ENCODE assay signal across 1 cellular context in the genomic region with DNA sequence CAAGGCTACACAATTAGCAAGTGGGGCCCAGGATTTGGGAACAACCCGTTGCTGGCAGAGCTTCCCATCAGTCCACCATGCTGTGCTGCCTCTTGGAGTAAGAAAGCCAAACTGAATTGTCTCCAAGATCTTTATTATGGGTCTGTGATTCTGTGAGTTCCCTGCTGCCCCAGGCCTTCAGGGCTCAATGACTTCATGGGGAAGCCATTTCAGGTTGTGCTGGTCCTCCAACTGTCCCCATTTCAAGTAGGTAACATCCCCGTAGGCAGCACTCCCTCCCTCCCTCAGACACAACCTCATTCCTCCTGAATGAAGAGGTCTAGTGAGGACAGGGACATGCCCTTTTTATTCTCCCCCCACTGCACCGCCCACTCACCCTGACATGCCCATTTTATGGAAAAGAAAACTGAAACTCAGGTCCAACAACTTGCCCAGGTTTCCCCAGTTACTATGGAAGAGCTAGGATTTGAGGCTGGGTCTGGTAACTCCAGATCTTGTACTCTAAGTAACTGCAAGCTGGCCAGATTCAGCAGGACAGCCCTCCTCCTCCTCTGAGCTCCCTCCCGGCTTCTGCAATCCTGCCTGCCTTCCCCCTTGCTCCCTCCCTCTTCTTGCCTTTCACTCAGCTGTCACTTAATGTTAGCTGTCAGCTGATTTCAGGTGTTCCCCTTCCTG.
TF ChIP-seq lines count a peak whose summit lies in the region.

No MANE protein-coding gene starts in this region.

TF ChIP-seq in GM23338, 12 proteins besides CTCF, POLR2A, EP300 and RAD21:
- TF ChIP-seq ZNF331 (CRISPR knock-in tag; IDR thresholded peaks at IDR 0.05; ENCODE audit: low read depth) (no peak), JUNB (IDR thresholded peaks at IDR 0.05; ENCODE audit: unreplicated experiment) (no peak), STAT1 (IDR thresholded peaks at IDR 0.05; ENCODE audit: unreplicated experiment) (no peak), ZNF114 (CRISPR knock-in tag; IDR thresholded peaks at IDR 0.05) (no peak), EZH2 (IDR thresholded peaks at IDR 0.05; ENCODE audit: low read depth, unreplicated experiment) (no peak), CREB1 (CRISPR knock-in tag; IDR thresholded peaks at IDR 0.05; ENCODE audit: low read depth) (no peak), NANOG (IDR thresholded peaks at IDR 0.05; ENCODE audit: borderline replicate concordance) (no peak), POLR2AphosphoS5 (IDR thresholded peaks at IDR 0.05; ENCODE audit: low read depth) (no peak), EZH2phosphoT487 (IDR thresholded peaks at IDR 0.05; ENCODE audit: unreplicated experiment) (no peak)
- TF ChIP-seq, protein P1, sequence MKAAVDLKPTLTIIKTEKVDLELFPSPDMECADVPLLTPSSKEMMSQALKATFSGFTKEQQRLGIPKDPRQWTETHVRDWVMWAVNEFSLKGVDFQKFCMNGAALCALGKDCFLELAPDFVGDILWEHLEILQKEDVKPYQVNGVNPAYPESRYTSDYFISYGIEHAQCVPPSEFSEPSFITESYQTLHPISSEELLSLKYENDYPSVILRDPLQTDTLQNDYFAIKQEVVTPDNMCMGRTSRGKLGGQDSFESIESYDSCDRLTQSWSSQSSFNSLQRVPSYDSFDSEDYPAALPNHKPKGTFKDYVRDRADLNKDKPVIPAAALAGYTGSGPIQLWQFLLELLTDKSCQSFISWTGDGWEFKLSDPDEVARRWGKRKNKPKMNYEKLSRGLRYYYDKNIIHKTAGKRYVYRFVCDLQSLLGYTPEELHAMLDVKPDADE (IDR thresholded peaks at IDR 0.05), result no peak
- TF ChIP-seq, protein P2, sequence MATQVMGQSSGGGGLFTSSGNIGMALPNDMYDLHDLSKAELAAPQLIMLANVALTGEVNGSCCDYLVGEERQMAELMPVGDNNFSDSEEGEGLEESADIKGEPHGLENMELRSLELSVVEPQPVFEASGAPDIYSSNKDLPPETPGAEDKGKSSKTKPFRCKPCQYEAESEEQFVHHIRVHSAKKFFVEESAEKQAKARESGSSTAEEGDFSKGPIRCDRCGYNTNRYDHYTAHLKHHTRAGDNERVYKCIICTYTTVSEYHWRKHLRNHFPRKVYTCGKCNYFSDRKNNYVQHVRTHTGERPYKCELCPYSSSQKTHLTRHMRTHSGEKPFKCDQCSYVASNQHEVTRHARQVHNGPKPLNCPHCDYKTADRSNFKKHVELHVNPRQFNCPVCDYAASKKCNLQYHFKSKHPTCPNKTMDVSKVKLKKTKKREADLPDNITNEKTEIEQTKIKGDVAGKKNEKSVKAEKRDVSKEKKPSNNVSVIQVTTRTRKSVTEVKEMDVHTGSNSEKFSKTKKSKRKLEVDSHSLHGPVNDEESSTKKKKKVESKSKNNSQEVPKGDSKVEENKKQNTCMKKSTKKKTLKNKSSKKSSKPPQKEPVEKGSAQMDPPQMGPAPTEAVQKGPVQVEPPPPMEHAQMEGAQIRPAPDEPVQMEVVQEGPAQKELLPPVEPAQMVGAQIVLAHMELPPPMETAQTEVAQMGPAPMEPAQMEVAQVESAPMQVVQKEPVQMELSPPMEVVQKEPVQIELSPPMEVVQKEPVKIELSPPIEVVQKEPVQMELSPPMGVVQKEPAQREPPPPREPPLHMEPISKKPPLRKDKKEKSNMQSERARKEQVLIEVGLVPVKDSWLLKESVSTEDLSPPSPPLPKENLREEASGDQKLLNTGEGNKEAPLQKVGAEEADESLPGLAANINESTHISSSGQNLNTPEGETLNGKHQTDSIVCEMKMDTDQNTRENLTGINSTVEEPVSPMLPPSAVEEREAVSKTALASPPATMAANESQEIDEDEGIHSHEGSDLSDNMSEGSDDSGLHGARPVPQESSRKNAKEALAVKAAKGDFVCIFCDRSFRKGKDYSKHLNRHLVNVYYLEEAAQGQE (IDR thresholded peaks at IDR 0.05; ENCODE audit: unreplicated experiment), result no peak
- TF ChIP-seq, protein P3, sequence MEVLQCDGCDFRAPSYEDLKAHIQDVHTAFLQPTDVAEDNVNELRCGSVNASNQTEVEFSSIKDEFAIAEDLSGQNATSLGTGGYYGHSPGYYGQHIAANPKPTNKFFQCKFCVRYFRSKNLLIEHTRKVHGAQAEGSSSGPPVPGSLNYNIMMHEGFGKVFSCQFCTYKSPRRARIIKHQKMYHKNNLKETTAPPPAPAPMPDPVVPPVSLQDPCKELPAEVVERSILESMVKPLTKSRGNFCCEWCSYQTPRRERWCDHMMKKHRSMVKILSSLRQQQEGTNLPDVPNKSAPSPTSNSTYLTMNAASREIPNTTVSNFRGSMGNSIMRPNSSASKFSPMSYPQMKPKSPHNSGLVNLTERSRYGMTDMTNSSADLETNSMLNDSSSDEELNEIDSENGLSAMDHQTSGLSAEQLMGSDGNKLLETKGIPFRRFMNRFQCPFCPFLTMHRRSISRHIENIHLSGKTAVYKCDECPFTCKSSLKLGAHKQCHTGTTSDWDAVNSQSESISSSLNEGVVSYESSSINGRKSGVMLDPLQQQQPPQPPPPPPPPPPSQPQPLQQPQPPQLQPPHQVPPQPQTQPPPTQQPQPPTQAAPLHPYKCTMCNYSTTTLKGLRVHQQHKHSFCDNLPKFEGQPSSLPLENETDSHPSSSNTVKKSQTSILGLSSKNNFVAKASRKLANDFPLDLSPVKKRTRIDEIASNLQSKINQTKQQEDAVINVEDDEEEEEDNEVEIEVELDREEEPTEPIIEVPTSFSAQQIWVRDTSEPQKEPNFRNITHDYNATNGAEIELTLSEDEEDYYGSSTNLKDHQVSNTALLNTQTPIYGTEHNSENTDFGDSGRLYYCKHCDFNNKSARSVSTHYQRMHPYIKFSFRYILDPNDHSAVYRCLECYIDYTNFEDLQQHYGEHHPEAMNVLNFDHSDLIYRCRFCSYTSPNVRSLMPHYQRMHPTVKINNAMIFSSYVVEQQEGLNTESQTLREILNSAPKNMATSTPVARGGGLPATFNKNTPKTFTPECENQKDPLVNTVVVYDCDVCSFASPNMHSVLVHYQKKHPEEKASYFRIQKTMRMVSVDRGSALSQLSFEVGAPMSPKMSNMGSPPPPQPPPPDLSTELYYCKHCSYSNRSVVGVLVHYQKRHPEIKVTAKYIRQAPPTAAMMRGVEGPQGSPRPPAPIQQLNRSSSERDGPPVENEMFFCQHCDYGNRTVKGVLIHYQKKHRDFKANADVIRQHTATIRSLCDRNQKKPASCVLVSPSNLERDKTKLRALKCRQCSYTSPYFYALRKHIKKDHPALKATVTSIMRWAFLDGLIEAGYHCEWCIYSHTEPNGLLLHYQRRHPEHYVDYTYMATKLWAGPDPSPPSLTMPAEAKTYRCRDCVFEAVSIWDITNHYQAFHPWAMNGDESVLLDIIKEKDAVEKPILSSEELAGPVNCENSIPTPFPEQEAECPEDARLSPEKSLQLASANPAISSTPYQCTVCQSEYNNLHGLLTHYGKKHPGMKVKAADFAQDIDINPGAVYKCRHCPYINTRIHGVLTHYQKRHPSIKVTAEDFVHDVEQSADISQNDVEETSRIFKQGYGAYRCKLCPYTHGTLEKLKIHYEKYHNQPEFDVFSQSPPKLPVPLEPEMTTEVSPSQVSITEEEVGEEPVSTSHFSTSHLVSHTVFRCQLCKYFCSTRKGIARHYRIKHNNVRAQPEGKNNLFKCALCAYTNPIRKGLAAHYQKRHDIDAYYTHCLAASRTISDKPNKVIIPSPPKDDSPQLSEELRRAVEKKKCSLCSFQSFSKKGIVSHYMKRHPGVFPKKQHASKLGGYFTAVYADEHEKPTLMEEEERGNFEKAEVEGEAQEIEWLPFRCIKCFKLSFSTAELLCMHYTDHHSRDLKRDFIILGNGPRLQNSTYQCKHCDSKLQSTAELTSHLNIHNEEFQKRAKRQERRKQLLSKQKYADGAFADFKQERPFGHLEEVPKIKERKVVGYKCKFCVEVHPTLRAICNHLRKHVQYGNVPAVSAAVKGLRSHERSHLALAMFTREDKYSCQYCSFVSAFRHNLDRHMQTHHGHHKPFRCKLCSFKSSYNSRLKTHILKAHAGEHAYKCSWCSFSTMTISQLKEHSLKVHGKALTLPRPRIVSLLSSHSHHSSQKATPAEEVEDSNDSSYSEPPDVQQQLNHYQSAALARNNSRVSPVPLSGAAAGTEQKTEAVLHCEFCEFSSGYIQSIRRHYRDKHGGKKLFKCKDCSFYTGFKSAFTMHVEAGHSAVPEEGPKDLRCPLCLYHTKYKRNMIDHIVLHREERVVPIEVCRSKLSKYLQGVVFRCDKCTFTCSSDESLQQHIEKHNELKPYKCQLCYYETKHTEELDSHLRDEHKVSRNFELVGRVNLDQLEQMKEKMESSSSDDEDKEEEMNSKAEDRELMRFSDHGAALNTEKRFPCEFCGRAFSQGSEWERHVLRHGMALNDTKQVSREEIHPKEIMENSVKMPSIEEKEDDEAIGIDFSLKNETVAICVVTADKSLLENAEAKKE (CRISPR knock-in tag; IDR thresholded peaks at IDR 0.05), result no peak
TF ChIP-seq in GM23338: peak in this region for 0.
